ENCODE assay signal across 11 cellular contexts in the genomic region with DNA sequence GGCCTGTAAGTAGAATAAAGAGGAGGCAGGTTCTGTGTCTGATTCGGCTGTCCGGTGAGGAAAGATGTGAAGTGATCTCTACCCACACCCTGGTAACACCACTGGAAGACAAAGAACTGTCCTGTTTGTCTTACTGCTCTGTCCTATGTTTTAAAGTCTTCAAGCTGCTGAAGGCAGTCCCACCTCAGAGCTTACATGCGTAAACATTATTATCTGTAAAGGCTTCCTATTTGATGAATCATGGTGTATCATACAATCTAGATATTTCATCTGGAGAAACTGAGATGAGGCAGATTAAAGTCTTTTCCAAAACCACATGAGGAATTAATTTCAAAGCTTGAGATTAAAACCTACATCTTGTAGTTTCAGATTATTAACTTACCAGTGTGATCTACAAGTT.
DNase-seq lines count a peak whose midpoint lies in the region; ATAC-seq and TF ChIP-seq lines count a peak whose summit lies in the region.
"Had no signal": no experiment of that assay in that cellular context is flagged by ENCODE, and none has a peak within 500 bp of the region (broad histone marks: within the 10 kb centered on the region; RNA-seq: fewer than 3 reads in every experiment).

No MANE protein-coding gene starts in this region.

- peak overlapping the region; percentile 89 for H3K27ac ChIP-seq in HUES48 (ENCODE audit: low read depth, low read length)
- H3K27ac ChIP-seq in left lung: peak overlapping the region; percentile 74
- H3K27ac ChIP-seq in temporal lobe (ENCODE audit: low read depth, low read length): peak overlapping the region; percentile 83
- no peak overlapping the region for H3K27ac ChIP-seq in A673 (ENCODE audit: low read depth, low read length, poor library complexity, severe bottlenecking)

- no peak overlapping the region for H3K4me3 ChIP-seq in HUES48 (ENCODE audit: low read depth, low read length)
- no peak overlapping the region for H3K4me3 ChIP-seq in left lung
- H3K4me3 ChIP-seq in A673 (ENCODE audit: low read depth, low read length, poor library complexity, severe bottlenecking): no peak overlapping the region
- H3K4me3 ChIP-seq: GM12878 had no signal

- H3K9ac ChIP-seq in HUES48 (ENCODE audit: low read depth, low read length): no peak overlapping the region

- POLR2A ChIA-PET in A673 (lab: Charles Lee; ENCODE audit: low non-redundant PET): interaction anchor here (0.6 kb wide), 1 partner anchor 464 kb away, joined by 4 read pairs; no protein-coding TSS in a partner anchor

- no peak for TF ChIP-seq CTCF in left lung (IDR thresholded peaks at IDR 0.05)
- no peak for TF ChIP-seq CTCF in A673 (conservative IDR thresholded peaks at IDR 0.05; ENCODE audit: low read depth, low read length)

- H3K36me3 ChIP-seq in HUES48 (ENCODE audit: control insufficient read depth, insufficient read depth, low read length) (no peaks in the 10 kb centered on the region), left lung (no peaks in the 10 kb centered on the region), A673 (ENCODE audit: insufficient read depth, low read length, poor library complexity, severe bottlenecking) (no peaks in the 10 kb centered on the region)

- H3K4me1 ChIP-seq in HUES48 (ENCODE audit: control insufficient read depth, insufficient read depth, low read length): peaks cover 19% of the 10 kb centered on the region
- peaks cover 4 to 59% of the 10 kb centered on the region in 2 donors for H3K4me1 ChIP-seq in left lung
- peaks cover 25% of the 10 kb centered on the region for H3K4me1 ChIP-seq in A673 (ENCODE audit: insufficient read depth, low read length, poor library complexity, severe bottlenecking)

- intact Hi-C loops in left lung (cut with DNase I) (no loop called here), A673 (cut with micrococcal nuclease; ENCODE audit: unreplicated experiment) (no loop called here)

- BruUV-seq in A673 (replicated peaks; lab: Mats Ljungman, UMichigan): no TSS peak

- DNase-seq in astrocyte of the hippocampus (ENCODE audit: low read depth, low spot score) (peak; percentile 51), left lung (no peak), A673 (ENCODE audit: low spot score) (no peak), NCI-H2081 treated with DMSO at 0.1 percent for 48 hours (lab: John Stamatoyannopoulos, UW) (no peak), ACHN (no peak)
- no peak for DNase-seq in stimulated activated naive CD8-positive, alpha-beta T cell treated with anti-CD3 and anti-CD28 coated beads, Interleukin-15, Interleukin-2, amounts not matched to agents 100 U/mL and 50 U/mL, for 24 hours
- DNase-seq: stimulated activated CD4-positive, alpha-beta T cell treated with anti-CD3 and anti-CD28 coated beads, Interleukin-4, amount 100 ng/mL, for 1 hour had no signal

- in situ Hi-C loops in ACHN (cut with HindIII; ENCODE audit: low pct_ligation_motif_present, low pct_unique_long_range_greater_than_20kb, low sequenced_read_pairs): no loop called here

- CTCF ChIA-PET in A673 (lab: Charles Lee): no interaction called here

- H3K9me3 ChIP-seq in HUES48 (ENCODE audit: control insufficient read depth, insufficient read depth, low read length) (no peaks in the 10 kb centered on the region), left lung (no peaks in the 10 kb centered on the region), A673 (ENCODE audit: low read depth, low read length, poor library complexity, severe bottlenecking) (no peaks in the 10 kb centered on the region)

- ATAC-seq in left lung: no peak
- ATAC-seq in stimulated activated naive CD8-positive, alpha-beta T cell treated with anti-CD3 and anti-CD28 coated beads, Interleukin-15, Interleukin-2, amounts not matched to agents 100 U/mL and 50 U/mL, for 24 hours: no peak
- ATAC-seq: activated T-helper 17 cell treated with anti-CD3 and anti-CD28 coated beads, Interleukin-2, amount 50 U/mL, for 72 hours; GM12878 had no signal

- H3K27me3 ChIP-seq in HUES48 (ENCODE audit: control insufficient read depth, insufficient read depth, low read length) (peaks cover 6% of the 10 kb centered on the region; the same call in 1 of the 2 replicates), left lung (no peaks in the 10 kb centered on the region), A673 (replicated peaks; ENCODE audit: insufficient read depth, low read depth, low read length, poor library complexity) (no peaks in the 10 kb centered on the region)
